1 cellular context compared by ENCODE assay signal in genomic region chr18:58807766-58808165, GRCh38.
TF ChIP-seq lines count a peak whose summit lies in the region.

No MANE protein-coding gene starts in this region.

TF ChIP-seq in GM12878, 131 proteins besides CTCF, POLR2A, EP300 and RAD21 (continued from another document):
- TF ChIP-seq E4F1 (IDR thresholded peaks at IDR 0.05; ENCODE audit: borderline replicate concordance, partially characterized antibody) (no peak), TCF7 (IDR thresholded peaks at IDR 0.05; ENCODE audit: borderline replicate concordance) (no peak), MEF2A (IDR thresholded peaks at IDR 0.05; ENCODE audit: insufficient read depth, low read depth, low read length) (no peak), ATF3 (IDR thresholded peaks at IDR 0.05; ENCODE audit: borderline replicate concordance, extremely low read depth, low read depth, low read length) (no peak), SIN3A (IDR thresholded peaks at IDR 0.05; ENCODE audit: low read depth, low read length) (no peak), ZSCAN29 (IDR thresholded peaks at IDR 0.05) (no peak), HDAC2 (IDR thresholded peaks at IDR 0.05) (no peak), BMI1 (IDR thresholded peaks at IDR 0.05; ENCODE audit: borderline replicate concordance) (no peak), PML (IDR thresholded peaks at IDR 0.05; ENCODE audit: low read length) (no peak), SUPT20H (IDR thresholded peaks at IDR 0.05; ENCODE audit: borderline replicate concordance, control insufficient read depth, low read depth, low read length) (no peak)
